ENCODE assay signal across 26 cellular contexts in the genomic region with DNA sequence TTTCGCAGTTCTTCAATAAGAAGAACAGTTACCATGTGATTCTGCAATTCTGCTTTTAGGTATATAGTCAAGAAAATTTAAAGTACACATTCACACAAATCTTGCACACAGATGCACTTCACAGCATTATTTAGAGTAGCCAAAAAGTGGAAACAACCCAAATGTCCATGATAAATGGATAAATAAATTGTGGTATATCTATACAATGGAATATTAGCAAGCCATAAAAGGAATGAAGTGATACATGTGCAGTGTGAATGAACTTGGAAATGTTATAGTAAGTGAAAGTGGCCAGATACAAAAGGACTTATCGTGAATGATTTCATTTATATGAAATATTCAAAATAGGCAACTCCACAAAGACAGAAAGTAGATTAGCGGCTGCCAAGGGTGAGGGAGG.
"Had no signal": no experiment of that assay in that cellular context is flagged by ENCODE, and none has a peak within 500 bp of the region (broad histone marks: within the 10 kb centered on the region; RNA-seq: fewer than 3 reads in every experiment).

No MANE protein-coding gene starts in this region.

- H3K9me3 ChIP-seq: stomach, suprapubic skin, testis, thoracic aorta, thyroid gland, tibial artery, tibial nerve, transverse colon, upper lobe of left lung, upper lobe of right lung, uterus, vagina had no signal

- DNase-seq: stimulated activated CD4-positive, alpha-beta T cell treated with anti-CD3 and anti-CD28 coated beads, Interleukin-2, amount 100 ng/mL, for 48 hours; stimulated activated CD4-positive, alpha-beta T cell treated with anti-CD3 and anti-CD28 coated beads, Interleukin-4, amount 100 ng/mL, for 1 hour; stimulated activated CD4-positive, alpha-beta T cell treated with anti-CD3 and anti-CD28 coated beads, Interleukin-4, amount 100 ng/mL, for 24 hours; stimulated activated CD4-positive, alpha-beta T cell treated with anti-CD3 and anti-CD28 coated beads, Interleukin-4, amount 100 ng/mL, for 4 hours; stimulated activated CD8-positive, alpha-beta memory T cell treated with anti-CD3 and anti-CD28 coated beads, Interleukin-4, amount 100 ng/mL, for 48 hours; stimulated activated naive B cell treated with anti-CD40 and anti-IgM and Interleukin-4, amounts not matched to agents 10 μg/mL and 1 μg/mL and 100 μg/mL, for 72 hours; stimulated activated naive CD4-positive, alpha-beta T cell; stimulated activated naive CD4-positive, alpha-beta T cell treated with Interleukin-2 at 50 U/mL for 16 hours; stimulated activated naive CD8-positive, alpha-beta T cell treated with anti-CD3 and anti-CD28 coated beads, Interleukin-15, amount 100 ng/mL, for 72 hours; stimulated activated naive CD8-positive, alpha-beta T cell treated with anti-CD3 and anti-CD28 coated beads, Interleukin-15, Interleukin-2, amounts not matched to agents 100 U/mL and 50 U/mL, for 24 hours; stomach; substantia nigra; testis; thyroid gland; tibial artery; transverse colon; trophoblast cell; upper lobe of left lung; upper lobe of right lung; uterus had no signal

- H3K27ac ChIP-seq: stomach, suprapubic skin, testis, thoracic aorta, thyroid gland, tibial artery, tibial nerve, transverse colon, upper lobe of left lung, upper lobe of right lung, uterus, vagina had no signal

- H3K27me3 ChIP-seq: stomach, suprapubic skin, testis, thyroid gland, tibial artery, tibial nerve, transverse colon, upper lobe of left lung, upper lobe of right lung, uterus, vagina had no signal

- ATAC-seq: stimulated activated effector memory CD8-positive, alpha-beta T cell treated with anti-CD3 and anti-CD28 coated beads, Interleukin-12 subunit alpha, Interleukin-12 subunit beta, amount 100 ng/mL, for 72 hours; stimulated activated memory B cell treated with anti-CD40 and anti-IgM and Interleukin-4, amounts not matched to agents 10 μg/mL and 1 μg/mL and 100 μg/mL, for 72 hours; stimulated activated naive B cell treated with anti-CD40 and anti-IgM and Interleukin-4, amounts not matched to agents 10 μg/mL and 1 μg/mL and 100 μg/mL, for 72 hours; stimulated activated naive CD8-positive, alpha-beta T cell treated with anti-CD3 and anti-CD28 coated beads, Interleukin-15, amount 100 ng/mL, for 72 hours; stimulated activated naive CD8-positive, alpha-beta T cell treated with anti-CD3 and anti-CD28 coated beads, Interleukin-15, Interleukin-2, amounts not matched to agents 100 U/mL and 50 U/mL, for 24 hours; upper lobe of right lung had no signal

- H3K4me3 ChIP-seq: stomach, suprapubic skin, testis, thoracic aorta, thyroid gland, tibial artery, tibial nerve, transverse colon, upper lobe of left lung, upper lobe of right lung, uterus, vagina had no signal

- H3K4me1 ChIP-seq: stomach, suprapubic skin, testis, thyroid gland, transverse colon, upper lobe of left lung, upper lobe of right lung, uterus, vagina had no signal

- H3K36me3 ChIP-seq: stomach, suprapubic skin, thoracic aorta, thyroid gland, tibial artery, tibial nerve, transverse colon, upper lobe of left lung, upper lobe of right lung, uterus, vagina had no signal
